In genomic region chr18:22523481-22523880, GRCh38 we compare ENCODE assay signal across 19 cellular contexts.
"Had no signal": no experiment of that assay in that cellular context is flagged by ENCODE, and none has a peak within 500 bp of the region (broad histone marks: within the 10 kb centered on the region; RNA-seq: fewer than 3 reads in every experiment).

No MANE protein-coding gene starts in this region.

- DNase-seq: activated B cell treated with CpG ODN at 0.5 μM for 24 hours; activated CD4-positive, alpha-beta T cell treated with anti-CD3 and anti-CD28 coated beads for 36 hours; activated CD4-positive, alpha-beta T cell treated with anti-CD3 and anti-CD28 coated beads, Interleukin-2, amount 50 U/mL, for 4 hours; activated CD8-positive, alpha-beta memory T cell treated with anti-CD3 and anti-CD28 coated beads, Interleukin-2, amount 50 U/mL, for 48 hours; activated naive CD4-positive, alpha-beta T cell treated with anti-CD3 and anti-CD28 coated beads for 36 hours; activated naive CD8-positive, alpha-beta T cell treated with anti-CD3 and anti-CD28 coated beads, Interleukin-2, amount 10 ng/mL, durations not matched to agents 7 days and 5 days; activated T-cell treated with anti-CD3 and anti-CD28 coated beads, Interleukin-2, amount 50 U/mL, for 48 hours; amniotic stem cell; effector memory CD4-positive, alpha-beta T cell; glutamatergic neuron; kidney glomerular epithelial cell; left lung; naive B cell; nucleus accumbens; posterior cingulate gyrus; right lobe of liver; stimulated activated CD4-positive, alpha-beta T cell treated with anti-CD3 and anti-CD28 coated beads, Interleukin-2, amount 100 ng/mL, for 24 hours; stimulated activated naive CD8-positive, alpha-beta T cell treated with anti-CD3 and anti-CD28 coated beads, Interleukin-15, amount 100 ng/mL, for 72 hours; tibial artery had no signal
